Comparison of ENCODE assay signal across 15 cellular contexts in the genomic region with DNA sequence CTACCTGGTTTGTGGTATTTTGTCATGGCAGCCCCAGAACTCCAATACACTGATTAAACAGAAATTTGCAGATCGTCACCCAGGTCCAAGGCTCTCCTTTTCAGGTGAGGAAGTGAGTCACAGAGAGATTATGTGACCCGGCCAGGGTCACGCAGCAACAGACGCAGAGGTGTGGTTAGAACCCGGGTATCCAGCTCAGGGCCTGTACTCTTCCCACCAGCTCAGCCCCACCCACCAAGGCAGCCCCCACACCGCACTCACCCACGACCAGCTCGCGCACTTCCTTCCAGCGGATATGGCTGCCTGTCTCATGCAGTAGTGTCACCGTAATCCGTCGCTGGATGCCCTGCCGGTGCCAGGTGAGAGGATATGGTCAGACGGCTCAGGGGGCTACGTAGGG. TPM values are rescaled to one million over a fixed set of nuclear protein-coding genes. Genes with fewer than 3 reads are reported as not detected.
DNase-seq lines count a peak whose midpoint lies in the region; ATAC-seq and TF ChIP-seq lines count a peak whose summit lies in the region.
"Had no signal": no experiment of that assay in that cellular context is flagged by ENCODE, and none has a peak within 500 bp of the region (broad histone marks: within the 10 kb centered on the region; RNA-seq: fewer than 3 reads in every experiment).

No MANE protein-coding gene starts in this region.

- intact Hi-C loops in activated CD8-positive, alpha-beta T cell treated with anti-CD3 and anti-CD28 coated beads for 36 hours (cut with micrococcal nuclease): no loop called here

- no peak overlapping the region for H3K4me3 ChIP-seq in coronary artery
- H3K4me3 ChIP-seq: right atrium auricular region, suprapubic skin had no signal

- peaks cover 11% of the 10 kb centered on the region for H3K4me1 Mint-ChIP-seq in activated CD8-positive, alpha-beta T cell treated with anti-CD3 and anti-CD28 coated beads for 36 hours (ENCODE audit: low read depth)
- peaks cover 12% of the 10 kb centered on the region for H3K4me1 Mint-ChIP-seq in activated naive CD8-positive, alpha-beta T cell treated with anti-CD3 and anti-CD28 coated beads, Interleukin-2, amount 50 U/mL, for 24 hours
- H3K4me1 Mint-ChIP-seq: naive B cell had no signal

- TF ChIP-seq CTCF in activated CD8-positive, alpha-beta T cell treated with anti-CD3 and anti-CD28 coated beads for 36 hours (IDR thresholded peaks at IDR 0.05): no peak
- no peak for TF ChIP-seq CTCF in coronary artery (IDR thresholded peaks at IDR 0.05)

- H3K27me3 Mint-ChIP-seq in activated CD8-positive, alpha-beta T cell treated with anti-CD3 and anti-CD28 coated beads for 36 hours: no peaks in the 10 kb centered on the region
- H3K27me3 Mint-ChIP-seq in activated naive CD8-positive, alpha-beta T cell treated with anti-CD3 and anti-CD28 coated beads, Interleukin-2, amount 50 U/mL, for 24 hours: no peaks in the 10 kb centered on the region

- POLR2A ChIA-PET in activated CD8-positive, alpha-beta T cell treated with anti-CD3 and anti-CD28 coated beads for 36 hours (lab: Charles Lee): no interaction called here

- DNase-seq in activated CD4-positive, alpha-beta T cell treated with anti-CD3 and anti-CD28 coated beads for 4 hours: peak; percentile 16 to 46
- no peak for DNase-seq in activated CD4-positive, alpha-beta T cell treated with anti-CD3 and anti-CD28 coated beads for 1 hour
- peak; percentile 65 for DNase-seq in activated CD8-positive, alpha-beta T cell treated with anti-CD3 and anti-CD28 coated beads for 36 hours
- DNase-seq in activated naive CD8-positive, alpha-beta T cell treated with anti-CD3 and anti-CD28 coated beads, Interleukin-2, amount 50 U/mL, for 24 hours: peak; percentile 23
- DNase-seq in stimulated activated CD8-positive, alpha-beta memory T cell treated with anti-CD3 and anti-CD28 coated beads, Interleukin-4, amount 100 ng/mL, for 48 hours: peak; percentile 33
- DNase-seq in UCSD-AML1 (lab: John Stamatoyannopoulos, UW; ENCODE audit: unreplicated experiment): no peak
- DNase-seq in coronary artery (ENCODE audit: low spot score): no peak
- DNase-seq: hippocampal formation, naive B cell, NCI-H1092 had no signal

- CTCF ChIA-PET in activated CD8-positive, alpha-beta T cell treated with anti-CD3 and anti-CD28 coated beads for 36 hours (lab: Charles Lee): no interaction called here

- H3K36me3 Mint-ChIP-seq in activated CD8-positive, alpha-beta T cell treated with anti-CD3 and anti-CD28 coated beads for 36 hours (ENCODE audit: low read depth): no peaks in the 10 kb centered on the region
- no peaks in the 10 kb centered on the region for H3K36me3 Mint-ChIP-seq in activated naive CD8-positive, alpha-beta T cell treated with anti-CD3 and anti-CD28 coated beads, Interleukin-2, amount 50 U/mL, for 24 hours (ENCODE audit: low read depth)
- H3K36me3 Mint-ChIP-seq: naive B cell had no signal

- H3K27ac ChIP-seq in coronary artery: no peak overlapping the region
- H3K27ac ChIP-seq: right atrium auricular region, suprapubic skin had no signal

- ATAC-seq in activated CD8-positive, alpha-beta T cell treated with anti-CD3 and anti-CD28 coated beads for 36 hours: peak; percentile 87
- peak; percentile 41 for ATAC-seq in activated naive CD8-positive, alpha-beta T cell treated with anti-CD3 and anti-CD28 coated beads, Interleukin-2, amount 50 U/mL, for 24 hours
- no peak for ATAC-seq in HG03025 (IDR thresholded peaks at IDR 0.05; ENCODE audit: low FRiP score, unreplicated experiment)

- peak overlapping the region; percentile 1 for H3K27ac Mint-ChIP-seq in activated CD8-positive, alpha-beta T cell treated with anti-CD3 and anti-CD28 coated beads for 36 hours
- H3K27ac Mint-ChIP-seq in activated naive CD8-positive, alpha-beta T cell treated with anti-CD3 and anti-CD28 coated beads, Interleukin-2, amount 50 U/mL, for 24 hours: peak overlapping the region; percentile 35

- peak overlapping the region; percentile 45 for H3K4me3 Mint-ChIP-seq in activated CD8-positive, alpha-beta T cell treated with anti-CD3 and anti-CD28 coated beads for 36 hours
- H3K4me3 Mint-ChIP-seq in activated naive CD8-positive, alpha-beta T cell treated with anti-CD3 and anti-CD28 coated beads, Interleukin-2, amount 50 U/mL, for 24 hours: peak overlapping the region; percentile 59
- H3K4me3 Mint-ChIP-seq: naive B cell had no signal

- H3K9me3 Mint-ChIP-seq in activated CD8-positive, alpha-beta T cell treated with anti-CD3 and anti-CD28 coated beads for 36 hours: no peaks in the 10 kb centered on the region
- H3K9me3 Mint-ChIP-seq in activated naive CD8-positive, alpha-beta T cell treated with anti-CD3 and anti-CD28 coated beads, Interleukin-2, amount 50 U/mL, for 24 hours: no peaks in the 10 kb centered on the region
- H3K9me3 Mint-ChIP-seq: naive B cell had no signal

RNA-seq across cellular contexts. Expression of gene AQP12A, which starts 48.1 kb away (rescaled TPM):
- not detected for total RNA-seq in activated CD8-positive, alpha-beta T cell treated with anti-CD3 and anti-CD28 coated beads for 36 hours
- total RNA-seq: dermis microvascular lymphatic vessel endothelial cell, liver, right atrium auricular region, suprapubic skin had no signal

RNA-seq across cellular contexts. Expression of gene AQP12B, which starts 57.1 kb away (rescaled TPM):
- not detected for total RNA-seq in activated CD8-positive, alpha-beta T cell treated with anti-CD3 and anti-CD28 coated beads for 36 hours
- total RNA-seq: dermis microvascular lymphatic vessel endothelial cell, liver, right atrium auricular region, suprapubic skin had no signal

Comparison
In these comparisons a context has a peak if more than half of its experiments do, and no peak if none do; other contexts are left out.
1. DNase-seq: peak in activated CD4-positive, alpha-beta T cell treated with anti-CD3 and anti-CD28 coated beads for 4 hours (2 of 2), activated CD8-positive, alpha-beta T cell treated with anti-CD3 and anti-CD28 coated beads for 36 hours (single experiment), activated naive CD8-positive, alpha-beta T cell treated with anti-CD3 and anti-CD28 coated beads, Interleukin-2, amount 50 U/mL, for 24 hours (single experiment) and stimulated activated CD8-positive, alpha-beta memory T cell treated with anti-CD3 and anti-CD28 coated beads, Interleukin-4, amount 100 ng/mL, for 48 hours (single experiment); none in activated CD4-positive, alpha-beta T cell treated with anti-CD3 and anti-CD28 coated beads for 1 hour (single experiment), UCSD-AML1 (single experiment) and coronary artery (single experiment).